10 cellular contexts compared by ENCODE assay signal in genomic region chrX:65677954-65678469, GRCh38. TPM values are rescaled to one million over a fixed set of nuclear protein-coding genes. Genes with fewer than 3 reads are reported as not detected.
A peak's percentile ranks its signal among the peaks of the same experiment; 100 is the strongest.
DNase-seq lines count a peak whose midpoint lies in the region; ATAC-seq, FAIRE-seq and TF ChIP-seq lines count a peak whose summit lies in the region.
"Had no signal": no experiment of that assay in that cellular context is flagged by ENCODE, and none has a peak within 500 bp of the region (broad histone marks: within the 10 kb centered on the region; RNA-seq: fewer than 3 reads in every experiment).

No MANE protein-coding gene starts in this region.

- no peak for DNase-seq in T-helper 2 cell treated with Interferon-gamma antibody and Interleukin-4, amounts not matched to agents 5 μg/mL and 100 μg/mL, for 36 hours (ENCODE audit: low spot score)
- no peak for DNase-seq in T-helper 2 cell
- peak; percentile 89 for DNase-seq in astrocyte (ENCODE audit: low read depth)
- no peak for DNase-seq in kidney
- no peak for DNase-seq in thoracic aorta (ENCODE audit: low spot score)
- no peak for DNase-seq in NCI-H2029 treated with DMSO at 0.1 percent for 48 hours (lab: John Stamatoyannopoulos, UW)
- no peak for DNase-seq in NCI-H748 treated with DMSO at 0.1 percent for 48 hours (lab: John Stamatoyannopoulos, UW)
- DNase-seq: KBM-7 had no signal

- TF ChIP-seq CTCF in astrocyte (IDR thresholded peaks at IDR 0.05; ENCODE audit: insufficient read depth, low read depth, low read length) (no peak), kidney (IDR thresholded peaks at IDR 0.05; ENCODE audit: borderline replicate concordance, extremely low read depth, insufficient read depth) (no peak), thoracic aorta (IDR thresholded peaks at IDR 0.05) (no peak)

- H4K20me1 ChIP-seq in astrocyte (ENCODE audit: insufficient read depth, low read length) = peaks cover 63% of the 10 kb centered on the region

- no peaks in the 10 kb centered on the region for H3K27me3 Mint-ChIP-seq in T-helper 2 cell treated with Interferon-gamma antibody and Interleukin-4, amounts not matched to agents 5 μg/mL and 100 μg/mL, for 36 hours (ENCODE audit: low read depth)
- H3K27me3 Mint-ChIP-seq in astrocyte (ENCODE audit: low read depth, unreplicated experiment) = no peaks in the 10 kb centered on the region

- no peaks in the 10 kb centered on the region for H3K9me3 Mint-ChIP-seq in T-helper 2 cell treated with Interferon-gamma antibody and Interleukin-4, amounts not matched to agents 5 μg/mL and 100 μg/mL, for 36 hours
- no peaks in the 10 kb centered on the region for H3K9me3 Mint-ChIP-seq in astrocyte (ENCODE audit: unreplicated experiment)

- peak overlapping the region; percentile 12 for H3K27ac Mint-ChIP-seq in T-helper 2 cell treated with Interferon-gamma antibody and Interleukin-4, amounts not matched to agents 5 μg/mL and 100 μg/mL, for 36 hours
- peak overlapping the region; percentile 86 for H3K27ac Mint-ChIP-seq in astrocyte (ENCODE audit: unreplicated experiment)

- H3K4me3 Mint-ChIP-seq in T-helper 2 cell treated with Interferon-gamma antibody and Interleukin-4, amounts not matched to agents 5 μg/mL and 100 μg/mL, for 36 hours = peak overlapping the region; percentile 46
- no peak overlapping the region for H3K4me3 Mint-ChIP-seq in astrocyte (ENCODE audit: unreplicated experiment)

- no peak overlapping the region for H2AFZ ChIP-seq in astrocyte (ENCODE audit: low read depth, low read length)

- H3K9me3 ChIP-seq in astrocyte (ENCODE audit: insufficient read depth, low read depth, low read length) (no peaks in the 10 kb centered on the region), kidney (ENCODE audit: control insufficient read depth in 1 of 2, low read length in 2 of 2) (no peaks in the 10 kb centered on the region), thoracic aorta (no peaks in the 10 kb centered on the region)
- H3K9me3 ChIP-seq: BLaER1 had no signal

- H3K9ac ChIP-seq in astrocyte (ENCODE audit: low read length) (peak overlapping the region; percentile 74), kidney (ENCODE audit: low read length in 2 of 2) (no peak overlapping the region)
- H3K9ac ChIP-seq: BLaER1 had no signal

- H3K4me1 Mint-ChIP-seq in T-helper 2 cell treated with Interferon-gamma antibody and Interleukin-4, amounts not matched to agents 5 μg/mL and 100 μg/mL, for 36 hours (ENCODE audit: low read depth) = peaks cover 69% of the 10 kb centered on the region
- peaks cover 37% of the 10 kb centered on the region for H3K4me1 Mint-ChIP-seq in astrocyte (ENCODE audit: low read depth, unreplicated experiment)

- peak; percentile 83 for ATAC-seq in thoracic aorta (ENCODE audit: insufficient number of reproducible peaks, low FRiP score, low read depth)
- no peak for ATAC-seq in HG03469 (IDR thresholded peaks at IDR 0.05; ENCODE audit: unreplicated experiment)

- H3K4me1 ChIP-seq in astrocyte (ENCODE audit: insufficient read depth, low read length) (peaks cover 51% of the 10 kb centered on the region), kidney (ENCODE audit: control insufficient read depth in 1 of 2, insufficient read depth in 1 of 2, low read depth in 1 of 2, low read length in 2 of 2) (peaks cover 27 to 33% of the 10 kb centered on the region in 2 donors), thoracic aorta (ENCODE audit: control insufficient read depth in 1 of 2, low read depth in 2 of 2) (peaks cover 75 to 98% of the 10 kb centered on the region in 2 donors)

- H3K27ac ChIP-seq in astrocyte (ENCODE audit: low read depth, low read length) (peak overlapping the region; percentile 92), kidney (ENCODE audit: low read depth in 2 of 2, low read length in 2 of 2) (peak overlapping the region; percentile 74 to 95), thoracic aorta (peak overlapping the region; percentile 92 to 94)
- H3K27ac ChIP-seq: BLaER1 had no signal

- peaks cover 55% of the 10 kb centered on the region for H3K36me3 Mint-ChIP-seq in T-helper 2 cell treated with Interferon-gamma antibody and Interleukin-4, amounts not matched to agents 5 μg/mL and 100 μg/mL, for 36 hours (ENCODE audit: low read depth)
- peaks cover 2% of the 10 kb centered on the region for H3K36me3 Mint-ChIP-seq in astrocyte (ENCODE audit: low read depth, unreplicated experiment)

- peak overlapping the region; percentile 81 for H3K4me2 ChIP-seq in astrocyte (ENCODE audit: low read length)

- H3K4me3 ChIP-seq in astrocyte (ENCODE audit: insufficient read depth, low read depth, low read length) = peak overlapping the region; percentile 41
- H3K4me3 ChIP-seq in kidney (ENCODE audit: low read length in 2 of 2) = no peak overlapping the region
- H3K4me3 ChIP-seq in thoracic aorta = peak overlapping the region; percentile 56
- H3K4me3 ChIP-seq: BLaER1 had no signal

- FAIRE-seq in astrocyte (lab: Jason Lieb, UNC) = peak; percentile 94
- FAIRE-seq in kidney (lab: Jason Lieb, UNC) = peak; percentile 29

- no peaks in the 10 kb centered on the region for H3K27me3 ChIP-seq in astrocyte (ENCODE audit: insufficient read depth, low read length)
- no peaks in the 10 kb centered on the region for H3K27me3 ChIP-seq in thoracic aorta (replicated peaks; ENCODE audit: insufficient read depth)

- intact Hi-C loops in kidney (cut with DNase I) = no loop called here

- peaks cover 5% of the 10 kb centered on the region for H3K36me3 ChIP-seq in astrocyte (ENCODE audit: insufficient read depth, low read length)
- H3K36me3 ChIP-seq in kidney (ENCODE audit: control insufficient read depth in 1 of 2, insufficient read depth in 2 of 2, low read length in 2 of 2) = peaks cover 0 to 5% of the 10 kb centered on the region in 2 donors
- H3K36me3 ChIP-seq in thoracic aorta = no peaks in the 10 kb centered on the region

- H3K79me2 ChIP-seq in astrocyte (ENCODE audit: insufficient read depth, low read length) = peaks cover 93% of the 10 kb centered on the region

RNA-seq across cellular contexts. Expression of gene MSN, which starts 10.6 kb away (rescaled TPM):
- total RNA-seq in astrocyte (356 and 369 TPM in 2 replicates), kidney (391 TPM), thoracic aorta (100 to 1,000 TPM; 365 to 428 TPM)
- polyA plus RNA-seq in kidney (ENCODE audit: insufficient read depth, low read depth, low replicate concordance) = 124 TPM

Comparison
In these comparisons a context has a peak if more than half of its experiments do, and no peak if none do; other contexts are left out.
1. H3K4me3 ChIP-seq: peak in astrocyte (single experiment) and thoracic aorta (single experiment); none in kidney (0 of 2).
2. Peak in every context shown above with its lines, with median percentiles within 50 percentile points of each other: H3K27ac ChIP-seq.